8 cellular contexts compared by ENCODE assay signal in genomic region chr11:19903620-19904069, GRCh38.
A peak's percentile ranks its signal among the peaks of the same experiment; 100 is the strongest.
DNase-seq lines count a peak whose midpoint lies in the region; ATAC-seq, FAIRE-seq and TF ChIP-seq lines count a peak whose summit lies in the region.

No MANE protein-coding gene starts in this region.

- ATAC-seq in GM21515 (IDR thresholded peaks at IDR 0.05; ENCODE audit: unreplicated experiment), result peak; percentile 54
- ATAC-seq in left lung, result peak; percentile 87
- no peak for ATAC-seq in HG03108 (IDR thresholded peaks at IDR 0.05; ENCODE audit: unreplicated experiment)

- H3K4me1 ChIP-seq in left lung, result no peaks in the 10 kb centered on the region

- no peak overlapping the region for H3K4me3 ChIP-seq in left lung

- H3K36me3 ChIP-seq in left lung, result no peaks in the 10 kb centered on the region

- FAIRE-seq in TTC549 (lab: Jason Lieb, UNC), result peak; percentile 58

- peak; percentile 63 to 68 for TF ChIP-seq CTCF in left lung (IDR thresholded peaks at IDR 0.05)

- intact Hi-C loops in left lung (cut with DNase I), result loop anchor here in 1 of 2 donors (5.0 kb wide), 1 partner anchor 341 kb away; no protein-coding TSS in a partner anchor

- no peaks in the 10 kb centered on the region for H3K27me3 ChIP-seq in left lung

- no peaks in the 10 kb centered on the region for H3K9me3 ChIP-seq in left lung

- no peak overlapping the region for H3K27ac ChIP-seq in left lung

- DNase-seq in CD1c-positive myeloid dendritic cell (ENCODE audit: extremely low spot score), result peak; percentile 50
- DNase-seq in NCI-H1930 (lab: John Stamatoyannopoulos, UW), result peak; percentile 21 to 67
- peak; percentile 83 for DNase-seq in cerebellar cortex (ENCODE audit: low spot score)
- peak in 1 of 2 donors; percentile 70 for DNase-seq in left lung
- DNase-seq in stimulated activated CD4-positive, alpha-beta T cell treated with anti-CD3 and anti-CD28 coated beads, TNF-alpha, amount 100 ng/mL, for 48 hours (ENCODE audit: low read depth in 3 of 3), result peak; percentile 19 to 45 (median 37)
